ENCODE assay signal across 13 cellular contexts in genomic region chr17:73592531-73592961, GRCh38. TPM values are rescaled to one million over a fixed set of nuclear protein-coding genes. Genes with fewer than 3 reads are reported as not detected.
A peak's percentile ranks its signal among the peaks of the same experiment; 100 is the strongest.
DNase-seq lines count a peak whose midpoint lies in the region; ATAC-seq, FAIRE-seq and TF ChIP-seq lines count a peak whose summit lies in the region.
"Had no signal": no experiment of that assay in that cellular context is flagged by ENCODE, and none has a peak within 500 bp of the region (broad histone marks: within the 10 kb centered on the region; RNA-seq: fewer than 3 reads in every experiment).

No MANE protein-coding gene starts in this region.

- H3K9me3 ChIP-seq in GM23248 (ENCODE audit: low read depth) (no peaks in the 10 kb centered on the region), psoas muscle (no peaks in the 10 kb centered on the region)
- H3K9me3 ChIP-seq: HAP-1 had no signal

- TF ChIP-seq CTCF in D721Med (IDR thresholded peaks at IDR 0.05; ENCODE audit: insufficient read depth, missing control alignments) (peak; percentile 0), psoas muscle (IDR thresholded peaks at IDR 0.05) (no peak)

- no peak overlapping the region for H3K27ac ChIP-seq in GM23248
- H3K27ac ChIP-seq in psoas muscle = no peak overlapping the region

- POLR2A ChIA-PET in T-cell (lab: Charles Lee) = no interaction called here

- no peak for FAIRE-seq in D721Med (lab: Jason Lieb, UNC)
- FAIRE-seq: TTC549 had no signal

- H2AFZ ChIP-seq in GM23248 = no peak overlapping the region

- H3K4me3 ChIP-seq in GM23248 = no peak overlapping the region
- no peak overlapping the region for H3K4me3 ChIP-seq in psoas muscle
- H3K4me3 ChIP-seq: HAP-1, smooth muscle cell had no signal

- no peaks in the 10 kb centered on the region for H3K9me2 ChIP-seq in GM23248 (ENCODE audit: insufficient read depth)

- no peaks in the 10 kb centered on the region for H3K79me2 ChIP-seq in GM23248 (ENCODE audit: insufficient read depth)

- DNase-seq in D721Med (ENCODE audit: insufficient read length, low spot score) (no peak), T-cell (peak in 11 of 34 experiments; percentile 7 to 36 (median 22)), GM23248 (no peak), AG20443 (ENCODE audit: low spot score) (no peak), psoas muscle (no peak)
- peak in 1 of 2 donors; percentile 69 for DNase-seq in activated naive CD4-positive, alpha-beta T cell treated with anti-CD3 and anti-CD28 coated beads, Interleukin-2, amount 50 U/mL, for 72 hours (ENCODE audit: low spot score in 2 of 2)
- peak; percentile 13 for DNase-seq in stimulated activated CD4-positive, alpha-beta T cell treated with anti-CD3 and anti-CD28 coated beads, Interleukin-12 subunit alpha, Interleukin-12 subunit beta, amount 100 ng/mL, for 4 hours
- DNase-seq: COR-L47, OCI-M1 had no signal

- no peaks in the 10 kb centered on the region for H4K20me1 ChIP-seq in GM23248 (ENCODE audit: insufficient read depth)

- peak overlapping the region; percentile 95 to 99 for H3K27ac Mint-ChIP-seq in T-cell
- H3K27ac Mint-ChIP-seq in activated naive CD4-positive, alpha-beta T cell treated with anti-CD3 and anti-CD28 coated beads, Interleukin-2, amount 50 U/mL, for 72 hours = peak overlapping the region; percentile 44 to 64

- H3K9ac ChIP-seq in GM23248 = no peak overlapping the region

- intact Hi-C loops in psoas muscle (cut with DNase I) = no loop called here

- H3K4me1 ChIP-seq in GM23248 (ENCODE audit: insufficient read depth) (no peaks in the 10 kb centered on the region), psoas muscle (no peaks in the 10 kb centered on the region)
- H3K4me1 ChIP-seq: HAP-1 had no signal

- no peak overlapping the region for H3K4me2 ChIP-seq in GM23248 (ENCODE audit: unreplicated experiment)
- H3K4me2 ChIP-seq: smooth muscle cell had no signal

- H3K9me3 Mint-ChIP-seq in T-cell = no peaks in the 10 kb centered on the region
- no peaks in the 10 kb centered on the region for H3K9me3 Mint-ChIP-seq in activated naive CD4-positive, alpha-beta T cell treated with anti-CD3 and anti-CD28 coated beads, Interleukin-2, amount 50 U/mL, for 72 hours

- H3K27me3 Mint-ChIP-seq in T-cell = no peaks in the 10 kb centered on the region

- in situ Hi-C loops in GM23248 (cut with MboI) = no loop called here

- H3K36me3 Mint-ChIP-seq in T-cell = no peaks in the 10 kb centered on the region
- peaks cover 0 to 10% of the 10 kb centered on the region in 2 donors for H3K36me3 Mint-ChIP-seq in activated naive CD4-positive, alpha-beta T cell treated with anti-CD3 and anti-CD28 coated beads, Interleukin-2, amount 50 U/mL, for 72 hours

- ATAC-seq in T-cell (replicated peaks in 1 of 4) (peak in 2 of 4 experiments; percentile 8 to 10), HG03521 (IDR thresholded peaks at IDR 0.05; ENCODE audit: unreplicated experiment) (no peak), psoas muscle (no peak)
- peak; percentile 9 to 78 for ATAC-seq in activated naive CD4-positive, alpha-beta T cell treated with anti-CD3 and anti-CD28 coated beads, Interleukin-2, amount 50 U/mL, for 72 hours

- H3K4me3 Mint-ChIP-seq in T-cell = peak overlapping the region; percentile 65 to 80 (median 74)

- H3K36me3 ChIP-seq in GM23248 (ENCODE audit: low read depth) (no peaks in the 10 kb centered on the region), psoas muscle (ENCODE audit: insufficient read depth in 1 of 2, low read depth in 1 of 2) (no peaks in the 10 kb centered on the region)
- H3K36me3 ChIP-seq: HAP-1 had no signal

- no peaks in the 10 kb centered on the region for H3F3A ChIP-seq in GM23248 (ENCODE audit: insufficient read depth)

- peaks cover 3% of the 10 kb centered on the region; the same call in 1 of the 2 replicates for H3K27me3 ChIP-seq in GM23248 (replicated peaks; ENCODE audit: insufficient read depth)
- H3K27me3 ChIP-seq in psoas muscle (ENCODE audit: insufficient read depth in 3 of 3, low read length in 2 of 3) = peaks cover 0 to 2% (median 0%) of the 10 kb centered on the region in 3 donors

- peaks cover 78 to 91% (median 82%) of the 10 kb centered on the region in 3 donors for H3K4me1 Mint-ChIP-seq in T-cell

- CTCF ChIA-PET in T-cell (lab: Charles Lee) = no interaction called here

- 58 to 68% methylated on average over 17 of the region's 17 CpGs for WGBS in GM23248 (ENCODE audit: low coverage in 1 of 2, low lambda C conversion rate in 2 of 2, missing lambda C conversion rate in 2 of 2), 2 experiments
- WGBS in psoas muscle, 3 donors = 33 to 51% (median 44%) methylated on average over 17 of the region's 17 CpGs

RNA-seq across cellular contexts. Expression of gene SDK2, which starts 51.7 kb away (rescaled TPM):
- total RNA-seq in T-cell = 1 to 10 TPM; 2.9 to 8.3 (median 4.8) TPM
- total RNA-seq in activated naive CD4-positive, alpha-beta T cell treated with anti-CD3 and anti-CD28 coated beads, Interleukin-2, amount 50 U/mL, for 72 hours = 1 to 10 TPM in 1 of 2 donors, under 1 TPM in 1; 0.66 to 1.5 TPM
- total RNA-seq in GM23248 (2014; rRNA removed; shearing (Covaris generic)) = under 0.01 TPM in 1 of 2 replicates, not detected in the other
- 0.03 TPM in 1 of 2 replicates, not detected in the other for polyA plus RNA-seq in GM23248 (2016; fragmentation: Nextera tagmentation; extraction: Ambion mirVana)
- 1 to 10 TPM in 1 of 4 donors, under 1 TPM in 3; 0.23 to 2.8 (median 0.35) TPM for total RNA-seq in psoas muscle
- under 1 TPM; 0.04 to 0.24 (median 0.21) TPM for polyA plus RNA-seq in psoas muscle

Comparison
In these comparisons a context has a peak if more than half of its experiments do, and no peak if none do; other contexts are left out.
1. ATAC-seq: peak in activated naive CD4-positive, alpha-beta T cell treated with anti-CD3 and anti-CD28 coated beads, Interleukin-2, amount 50 U/mL, for 72 hours (2 of 2); none in HG03521 (single experiment) and psoas muscle (0 of 4).